Comparison of ENCODE assay signal across 14 cellular contexts in the genomic region with DNA sequence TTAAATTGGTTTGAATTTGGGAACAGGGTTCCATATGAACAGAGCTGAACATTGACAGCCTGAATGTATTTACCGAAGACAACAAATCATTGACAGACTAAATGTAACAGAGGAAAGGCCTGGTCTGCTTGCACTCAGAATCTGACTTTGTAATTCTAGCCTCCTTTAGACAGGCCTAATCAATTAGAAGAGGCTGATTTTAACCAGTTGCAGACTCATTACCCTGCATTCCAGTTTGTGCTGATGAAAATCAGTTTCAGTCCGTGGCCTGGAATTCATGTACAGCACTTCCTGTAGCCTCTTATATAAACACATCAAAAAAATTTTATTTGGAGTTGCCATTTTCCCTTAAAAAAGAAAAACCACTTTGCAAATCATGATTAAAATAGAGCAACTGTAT.
"Had no signal": no experiment of that assay in that cellular context is flagged by ENCODE, and none has a peak within 500 bp of the region (broad histone marks: within the 10 kb centered on the region; RNA-seq: fewer than 3 reads in every experiment).

No MANE protein-coding gene starts in this region.

- H3K9me3 Mint-ChIP-seq: activated CD4-positive, alpha-beta memory T cell treated with anti-CD3 and anti-CD28 coated beads for 36 hours; activated T-cell treated with anti-CD3 and anti-CD28 coated beads, Interleukin-2, amount 50 U/mL, for 4 hours; naive thymus-derived CD4-positive, alpha-beta T cell; stimulated activated effector memory CD8-positive, alpha-beta T cell treated with anti-CD3 and anti-CD28 coated beads, Interleukin-12 subunit alpha, Interleukin-12 subunit beta, amount 100 ng/mL, for 72 hours had no signal

- H3K27ac Mint-ChIP-seq: activated CD4-positive, alpha-beta memory T cell treated with anti-CD3 and anti-CD28 coated beads for 36 hours; activated naive CD8-positive, alpha-beta T cell; naive thymus-derived CD4-positive, alpha-beta T cell; stimulated activated effector memory CD8-positive, alpha-beta T cell treated with anti-CD3 and anti-CD28 coated beads, Interleukin-12 subunit alpha, Interleukin-12 subunit beta, amount 100 ng/mL, for 72 hours had no signal

- H3K9me3 ChIP-seq: breast epithelium, esophagus squamous epithelium, neutrophil, tibial nerve had no signal

- H3K4me3 Mint-ChIP-seq: activated CD4-positive, alpha-beta memory T cell treated with anti-CD3 and anti-CD28 coated beads for 36 hours; activated naive CD8-positive, alpha-beta T cell; activated T-cell treated with anti-CD3 and anti-CD28 coated beads, Interleukin-2, amount 50 U/mL, for 4 hours; naive thymus-derived CD4-positive, alpha-beta T cell; stimulated activated effector memory CD8-positive, alpha-beta T cell treated with anti-CD3 and anti-CD28 coated beads, Interleukin-12 subunit alpha, Interleukin-12 subunit beta, amount 100 ng/mL, for 72 hours had no signal

- FAIRE-seq: small intestine had no signal

- H3K27ac ChIP-seq: breast epithelium, esophagus squamous epithelium, neutrophil, tibial nerve had no signal

- H3K27me3 ChIP-seq: breast epithelium, esophagus squamous epithelium, neutrophil, tibial nerve had no signal

- H3K4me1 ChIP-seq: breast epithelium had no signal

- DNase-seq: activated CD4-positive, alpha-beta memory T cell treated with anti-CD3 and anti-CD28 coated beads for 36 hours; activated CD4-positive, CD25-positive, alpha-beta regulatory T cell treated with anti-CD3 and anti-CD28 coated beads, Interleukin-2, amount 50 U/mL, for 72 hours; activated effector memory CD4-positive, alpha-beta T cell treated with anti-CD3 and anti-CD28 coated beads, Interleukin-2, amount 50 U/mL, for 16 hours; activated T-cell treated with anti-CD3 and anti-CD28 coated beads, Interleukin-2, amount 50 U/mL, for 4 hours; esophagus squamous epithelium; hypothalamus; naive thymus-derived CD4-positive, alpha-beta T cell; posterior cingulate gyrus; small intestine had no signal

- H3K36me3 ChIP-seq: breast epithelium had no signal

- ATAC-seq: activated T-cell treated with anti-CD3 and anti-CD28 coated beads, Interleukin-2, amount 50 U/mL, for 4 hours; naive thymus-derived CD4-positive, alpha-beta T cell; stimulated activated effector memory CD8-positive, alpha-beta T cell treated with anti-CD3 and anti-CD28 coated beads, Interleukin-12 subunit alpha, Interleukin-12 subunit beta, amount 100 ng/mL, for 72 hours had no signal

- H3K4me3 ChIP-seq: breast epithelium, esophagus squamous epithelium, tibial nerve had no signal

- H3K27me3 Mint-ChIP-seq: activated CD4-positive, alpha-beta memory T cell treated with anti-CD3 and anti-CD28 coated beads for 36 hours; activated naive CD8-positive, alpha-beta T cell; naive thymus-derived CD4-positive, alpha-beta T cell had no signal
